Comparison of ENCODE assay signal across 12 cellular contexts in the genomic region with DNA sequence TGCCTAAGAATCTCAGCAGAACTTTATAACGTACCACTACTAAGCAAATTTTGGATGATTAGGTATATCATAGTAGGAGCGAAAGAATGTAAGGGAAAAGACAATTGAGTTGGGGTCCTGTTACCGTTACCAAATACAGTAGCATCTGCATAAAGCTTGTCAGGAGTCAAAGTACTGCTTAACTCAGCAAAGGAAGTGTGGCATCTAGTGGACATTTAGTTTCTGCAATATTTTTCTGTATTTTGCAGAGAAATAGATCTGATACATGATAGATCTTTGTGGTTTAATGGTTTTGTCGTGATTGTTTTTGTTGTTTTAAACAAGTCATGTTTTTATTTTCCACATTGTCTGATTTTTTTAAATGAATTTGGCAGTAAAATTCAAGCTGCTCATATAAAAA.
DNase-seq lines count a peak whose midpoint lies in the region; ATAC-seq, FAIRE-seq and TF ChIP-seq lines count a peak whose summit lies in the region.
"Had no signal": no experiment of that assay in that cellular context is flagged by ENCODE, and none has a peak within 500 bp of the region (broad histone marks: within the 10 kb centered on the region; RNA-seq: fewer than 3 reads in every experiment).

No MANE protein-coding gene starts in this region.

- H3K36me3 Mint-ChIP-seq in activated T-cell treated with anti-CD3 and anti-CD28 coated beads, Interleukin-2, amount 50 U/mL, for 72 hours (ENCODE audit: insufficient read depth in 2 of 2), result no peaks in the 10 kb centered on the region
- H3K36me3 Mint-ChIP-seq: stimulated activated memory B cell treated with anti-CD40 and anti-IgM and Interleukin-4, amounts not matched to agents 10 μg/mL and 1 μg/mL and 100 μg/mL, for 72 hours had no signal

- H3K27ac Mint-ChIP-seq in activated T-cell treated with anti-CD3 and anti-CD28 coated beads, Interleukin-2, amount 50 U/mL, for 72 hours, result no peak overlapping the region
- H3K27ac Mint-ChIP-seq: stimulated activated memory B cell treated with anti-CD40 and anti-IgM and Interleukin-4, amounts not matched to agents 10 μg/mL and 1 μg/mL and 100 μg/mL, for 72 hours had no signal

- no peak for TF ChIP-seq POLR2A in NB4 (IDR thresholded peaks at IDR 0.05; ENCODE audit: extremely low read depth, insufficient read length)

- peaks cover 6% of the 10 kb centered on the region for H3K27me3 Mint-ChIP-seq in activated T-cell treated with anti-CD3 and anti-CD28 coated beads, Interleukin-2, amount 50 U/mL, for 72 hours (ENCODE audit: low read depth)
- H3K27me3 Mint-ChIP-seq: stimulated activated memory B cell treated with anti-CD40 and anti-IgM and Interleukin-4, amounts not matched to agents 10 μg/mL and 1 μg/mL and 100 μg/mL, for 72 hours had no signal

- TF ChIP-seq CTCF in NB4 (IDR thresholded peaks at IDR 0.05; ENCODE audit: low read depth, low read length) (no peak), astrocyte of the cerebellum (IDR thresholded peaks at IDR 0.05; ENCODE audit: low read depth, low read length, missing control alignments) (peak; percentile 42)

- DNase-seq in NB4 (ENCODE audit: low read depth) (peak; percentile 12), astrocyte of the cerebellum (ENCODE audit: low read depth) (peak; percentile 9), myocyte (ENCODE audit: low read depth) (peak; percentile 12), NCI-H2107 (lab: John Stamatoyannopoulos, UW) (no peak), medulla oblongata (ENCODE audit: extremely low spot score) (no peak), 8988T (no peak)
- no peak for DNase-seq in activated T-cell treated with anti-CD3 and anti-CD28 coated beads, Interleukin-2, amount 50 U/mL, for 72 hours
- DNase-seq: central memory CD4-positive, alpha-beta T cell; glutamatergic neuron; stimulated activated CD4-positive, alpha-beta T cell treated with anti-CD3 and anti-CD28 coated beads, Interleukin-12 subunit alpha, Interleukin-12 subunit beta, amount 100 ng/mL, for 4 hours had no signal

- H3K9me3 Mint-ChIP-seq in activated T-cell treated with anti-CD3 and anti-CD28 coated beads, Interleukin-2, amount 50 U/mL, for 72 hours, result no peaks in the 10 kb centered on the region
- H3K9me3 Mint-ChIP-seq: stimulated activated memory B cell treated with anti-CD40 and anti-IgM and Interleukin-4, amounts not matched to agents 10 μg/mL and 1 μg/mL and 100 μg/mL, for 72 hours had no signal

- ATAC-seq in activated T-cell treated with anti-CD3 and anti-CD28 coated beads, Interleukin-2, amount 50 U/mL, for 72 hours (replicated peaks in 1 of 2), result no peak
- ATAC-seq: stimulated activated memory B cell treated with anti-CD40 and anti-IgM and Interleukin-4, amounts not matched to agents 10 μg/mL and 1 μg/mL and 100 μg/mL, for 72 hours had no signal

- in situ Hi-C loops in astrocyte of the cerebellum (cut with HindIII; ENCODE audit: low sequenced_read_pairs), result loop anchor here (25.0 kb wide), 1 partner anchor 314 kb away; no protein-coding TSS in a partner anchor

- no peak overlapping the region for H3K4me3 Mint-ChIP-seq in activated T-cell treated with anti-CD3 and anti-CD28 coated beads, Interleukin-2, amount 50 U/mL, for 72 hours
- H3K4me3 Mint-ChIP-seq: stimulated activated memory B cell treated with anti-CD40 and anti-IgM and Interleukin-4, amounts not matched to agents 10 μg/mL and 1 μg/mL and 100 μg/mL, for 72 hours had no signal

- no peaks in the 10 kb centered on the region for H3K4me1 Mint-ChIP-seq in activated T-cell treated with anti-CD3 and anti-CD28 coated beads, Interleukin-2, amount 50 U/mL, for 72 hours (ENCODE audit: low read depth)
- H3K4me1 Mint-ChIP-seq: stimulated activated memory B cell treated with anti-CD40 and anti-IgM and Interleukin-4, amounts not matched to agents 10 μg/mL and 1 μg/mL and 100 μg/mL, for 72 hours had no signal

- peak; percentile 39 for FAIRE-seq in G401.6 (lab: Jason Lieb, UNC)

- H3K4me3 ChIP-seq in NB4 (ENCODE audit: low read depth, low read length) (no peak overlapping the region), astrocyte of the cerebellum (ENCODE audit: low read depth, low read length) (no peak overlapping the region)

Comparison
In these comparisons a context has a peak if more than half of its experiments do, and no peak if none do; other contexts are left out.
1. DNase-seq: peak in NB4 (single experiment), astrocyte of the cerebellum (single experiment) and myocyte (single experiment); none in activated T-cell treated with anti-CD3 and anti-CD28 coated beads, Interleukin-2, amount 50 U/mL, for 72 hours (0 of 2), NCI-H2107 (single experiment), medulla oblongata (single experiment) and 8988T (single experiment).